In the genomic region with DNA sequence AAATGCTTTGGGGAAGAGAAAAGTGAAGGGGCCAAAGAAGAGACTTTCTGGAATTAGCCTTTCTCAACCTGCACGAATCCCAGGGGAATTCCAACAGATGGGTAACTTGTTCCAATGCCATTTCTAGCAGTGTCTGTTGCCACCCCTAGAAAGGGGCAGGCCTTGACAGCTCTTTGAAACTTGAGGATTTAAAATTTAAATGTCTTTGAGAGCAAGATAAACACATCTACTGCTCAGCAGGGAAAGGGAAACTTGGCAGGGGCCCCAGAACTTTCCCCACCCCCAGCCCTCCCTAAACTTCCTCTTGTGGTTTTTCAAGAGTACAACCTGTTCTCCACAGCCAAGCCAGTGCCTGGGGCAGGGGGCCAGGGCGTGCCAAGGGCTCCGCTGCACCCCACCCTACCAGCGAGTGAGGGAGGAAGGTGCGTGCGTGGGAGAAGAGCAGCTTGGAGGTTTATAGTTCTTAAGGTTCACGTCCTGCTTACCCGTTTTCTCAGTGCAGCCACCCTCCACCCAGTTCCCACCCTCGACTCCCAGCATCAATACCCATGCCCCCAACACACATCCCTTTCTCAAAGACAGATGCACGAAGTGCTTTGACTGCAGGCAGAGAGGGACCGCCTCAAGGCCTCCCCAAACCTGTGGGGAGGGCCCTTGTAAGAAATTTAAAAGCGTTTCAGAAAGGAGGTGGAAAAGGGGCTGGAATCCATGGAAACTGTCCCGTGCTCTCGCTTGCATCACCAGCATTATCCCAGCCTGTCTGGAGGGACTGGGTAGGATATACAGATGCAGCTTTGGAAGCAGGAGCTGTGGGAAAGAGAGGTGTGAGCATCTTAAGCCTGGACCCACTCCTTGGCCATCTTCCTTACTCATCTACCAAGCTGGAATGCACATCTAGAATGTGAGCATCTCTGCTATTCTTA, we compare ENCODE assay signal across 8 cellular contexts. TPM values are rescaled to one million over a fixed set of nuclear protein-coding genes. Genes with fewer than 3 reads are reported as not detected.
DNase-seq lines count a peak whose midpoint lies in the region; FAIRE-seq lines count a peak whose summit lies in the region.

No MANE protein-coding gene starts in this region.

- peak overlapping the region; percentile 97 for H3K4me3 Mint-ChIP-seq in activated CD4-positive, alpha-beta memory T cell treated with anti-CD3 and anti-CD28 coated beads for 36 hours

- DNase-seq in GM19239 (ENCODE audit: insufficient read length, low spot score) (no peak), NCI-H2196 treated with DMSO at 0.1 percent for 48 hours (lab: John Stamatoyannopoulos, UW; ENCODE audit: unreplicated experiment) (peak; percentile 76), medulla oblongata (ENCODE audit: extremely low spot score) (peak; percentile 78), NCI-H524 treated with DMSO at 0.1 percent for 48 hours (lab: John Stamatoyannopoulos, UW) (no peak), NCI-H146 (lab: John Stamatoyannopoulos, UW) (no peak)
- DNase-seq in activated CD4-positive, alpha-beta memory T cell treated with anti-CD3 and anti-CD28 coated beads for 36 hours = peak; percentile 87
- peak; percentile 58 for DNase-seq in effector CD4-positive, alpha-beta T cell
- peak; percentile 70 to 78 for DNase-seq in stimulated activated CD8-positive, alpha-beta memory T cell treated with anti-CD3 and anti-CD28 coated beads, Interleukin-4, amount 100 ng/mL, for 4 hours (ENCODE audit: low read depth in 2 of 2, low spot score in 1 of 2)

- peak; percentile 53 for FAIRE-seq in GM19239 (lab: Jason Lieb, UNC)

- POLR2A ChIA-PET in activated CD4-positive, alpha-beta memory T cell treated with anti-CD3 and anti-CD28 coated beads for 36 hours (lab: Charles Lee) = interaction anchor here (0.6 to 10.8 kb wide), 4 partner anchors 107 to 150 kb away, joined by 3 to 177 read pairs (median 4); a partner anchor contains a TSS

- H3K27ac Mint-ChIP-seq in activated CD4-positive, alpha-beta memory T cell treated with anti-CD3 and anti-CD28 coated beads for 36 hours = peak overlapping the region; percentile 99

- intact Hi-C loops in activated CD4-positive, alpha-beta memory T cell treated with anti-CD3 and anti-CD28 coated beads for 36 hours (cut with micrococcal nuclease) = loop anchor here (2.0 to 5.0 kb wide), 2 partner anchors 125 to 517 kb away; a partner anchor contains a TSS

- CTCF ChIA-PET in activated CD4-positive, alpha-beta memory T cell treated with anti-CD3 and anti-CD28 coated beads for 36 hours (lab: Charles Lee) = interaction anchor here (0.8 to 18.3 kb wide), 19 partner anchors 44 to 263 kb away, joined by 3 to 470 read pairs (median 16); a partner anchor contains a TSS

- peaks cover under 1% of the 10 kb centered on the region for H3K36me3 Mint-ChIP-seq in activated CD4-positive, alpha-beta memory T cell treated with anti-CD3 and anti-CD28 coated beads for 36 hours

- H3K9me3 Mint-ChIP-seq in activated CD4-positive, alpha-beta memory T cell treated with anti-CD3 and anti-CD28 coated beads for 36 hours = no peaks in the 10 kb centered on the region

- H3K4me1 Mint-ChIP-seq in activated CD4-positive, alpha-beta memory T cell treated with anti-CD3 and anti-CD28 coated beads for 36 hours (ENCODE audit: low read depth) = peaks cover 79% of the 10 kb centered on the region

- no peaks in the 10 kb centered on the region for H3K27me3 Mint-ChIP-seq in activated CD4-positive, alpha-beta memory T cell treated with anti-CD3 and anti-CD28 coated beads for 36 hours

RNA-seq across cellular contexts. Expression of a gene that starts 4.5 kb away (rescaled TPM):
- 10 to 100 TPM; 57.7 to 58.7 TPM for total RNA-seq in activated CD4-positive, alpha-beta memory T cell treated with anti-CD3 and anti-CD28 coated beads for 36 hours

Comparison
In these comparisons a context has a peak if more than half of its experiments do, and no peak if none do; other contexts are left out.
1. DNase-seq: peak in NCI-H2196 treated with DMSO at 0.1 percent for 48 hours (single experiment), activated CD4-positive, alpha-beta memory T cell treated with anti-CD3 and anti-CD28 coated beads for 36 hours (single experiment), effector CD4-positive, alpha-beta T cell (single experiment), medulla oblongata (single experiment) and stimulated activated CD8-positive, alpha-beta memory T cell treated with anti-CD3 and anti-CD28 coated beads, Interleukin-4, amount 100 ng/mL, for 4 hours (2 of 2); none in GM19239 (single experiment), NCI-H524 treated with DMSO at 0.1 percent for 48 hours (single experiment) and NCI-H146 (single experiment).